18 cellular contexts compared by ENCODE assay signal in genomic region chr17:81741594-81742452, GRCh38. TPM values are rescaled to one million over a fixed set of nuclear protein-coding genes. Genes with fewer than 3 reads are reported as not detected.
DNase-seq lines count a peak whose midpoint lies in the region; ATAC-seq and TF ChIP-seq lines count a peak whose summit lies in the region.
"Had no signal": no experiment of that assay in that cellular context is flagged by ENCODE, and none has a peak within 500 bp of the region (broad histone marks: within the 10 kb centered on the region; RNA-seq: fewer than 3 reads in every experiment).

No MANE protein-coding gene starts in this region.

- H3K56ac ChIP-seq in IMR-90 (ENCODE audit: extremely low read depth, insufficient read depth, low read length): no peak overlapping the region

- H3K4me3 ChIP-seq in IMR-90 (ENCODE audit: insufficient read depth, low read depth, low read length) (no peak overlapping the region), SK-N-SH (ENCODE audit: low read depth in 2 of 2, low read length in 1 of 2) (no peak overlapping the region), fibroblast of pulmonary artery (replicated peaks; ENCODE audit: low read depth, low read length) (no peak overlapping the region), sigmoid colon (no peak overlapping the region), transverse colon (no peak overlapping the region)
- H3K4me3 ChIP-seq: lung, suprapubic skin had no signal

- H2AK5ac ChIP-seq in IMR-90 (ENCODE audit: low read depth, low read length): no peak overlapping the region

- no peak overlapping the region for H2BK15ac ChIP-seq in IMR-90 (ENCODE audit: low read depth, low read length)

- TF ChIP-seq POLR2A in IMR-90 (IDR thresholded peaks at IDR 0.05; ENCODE audit: low read depth, low read length): no peak
- TF ChIP-seq POLR2A in sigmoid colon (IDR thresholded peaks at IDR 0.05): no peak
- no peak for TF ChIP-seq POLR2A in transverse colon (IDR thresholded peaks at IDR 0.05)

- H3K23ac ChIP-seq in IMR-90 (ENCODE audit: low read depth, low read length): no peak overlapping the region

- no peak overlapping the region for H2BK120ac ChIP-seq in IMR-90 (ENCODE audit: low read depth, low read length)

- H3K27ac ChIP-seq in IMR-90 (ENCODE audit: insufficient read depth, low read length): no peak overlapping the region
- no peak overlapping the region for H3K27ac ChIP-seq in SK-N-SH (ENCODE audit: low read depth in 2 of 2, low read length in 1 of 2)
- no peak overlapping the region for H3K27ac ChIP-seq in sigmoid colon
- H3K27ac ChIP-seq in transverse colon: no peak overlapping the region
- H3K27ac ChIP-seq: epithelial cell of prostate, suprapubic skin, WERI-Rb-1 had no signal

- DNase-seq in IMR-90: no peak
- DNase-seq in SK-N-SH: peak; percentile 81
- DNase-seq in fibroblast of pulmonary artery (ENCODE audit: low read depth): peak; percentile 11
- DNase-seq in sigmoid colon: peak; percentile 61
- no peak for DNase-seq in transverse colon
- DNase-seq: activated gamma-delta T cell treated with Interleukin-2 at 50 U/mL for 16 hours, DMS153, HFFc6, naive B cell, NCI-H2081, NCI-H69, T-cell, WERI-Rb-1 had no signal

- peak overlapping the region; percentile 61 for H2AK9ac ChIP-seq in IMR-90 (replicated peaks; ENCODE audit: low read depth, low read length, poor library complexity)

- no peak for TF ChIP-seq RAD21 in IMR-90 (IDR thresholded peaks at IDR 0.05; ENCODE audit: low read length)
- TF ChIP-seq RAD21 in SK-N-SH (IDR thresholded peaks at IDR 0.05; ENCODE audit: low read length): no peak

- dilution Hi-C loops in IMR-90 (cut with HindIII; ENCODE audit: low sequenced_read_pairs, unreplicated experiment): no loop called here

- H3K4me2 ChIP-seq in IMR-90 (ENCODE audit: low read depth, low read length) (no peak overlapping the region), SK-N-SH (no peak overlapping the region)

- H3K36me3 ChIP-seq in IMR-90 (ENCODE audit: control insufficient read depth, insufficient read depth, low read length) (no peaks in the 10 kb centered on the region), SK-N-SH (replicated peaks in 1 of 2; ENCODE audit: control insufficient read depth in 1 of 2, insufficient read depth in 2 of 2, low read length in 1 of 2) (no peaks in the 10 kb centered on the region), sigmoid colon (no peaks in the 10 kb centered on the region), transverse colon (no peaks in the 10 kb centered on the region)
- H3K36me3 ChIP-seq: suprapubic skin, WERI-Rb-1 had no signal

- H4K20me1 ChIP-seq in IMR-90 (ENCODE audit: insufficient read depth, low read length): no peaks in the 10 kb centered on the region
- H4K20me1 ChIP-seq in SK-N-SH (ENCODE audit: insufficient read depth): no peaks in the 10 kb centered on the region

- CTCF ChIA-PET in IMR-90 (lab: Yijun Ruan, JAX): no interaction called here
- CTCF ChIA-PET in SK-N-SH (lab: Yijun Ruan, JAX): interaction anchor here (1.1 to 1.8 kb wide), 3 partner anchors 65 to 218 kb away, joined by 4 to 5 read pairs (median 4); no protein-coding TSS in a partner anchor

- H3K9me3 ChIP-seq in IMR-90 (ENCODE audit: control insufficient read depth, insufficient read depth, low read length) (no peaks in the 10 kb centered on the region), SK-N-SH (no peaks in the 10 kb centered on the region), sigmoid colon (no peaks in the 10 kb centered on the region), transverse colon (no peaks in the 10 kb centered on the region)
- H3K9me3 ChIP-seq: suprapubic skin had no signal

- no TSS peak for BruUV-seq in IMR-90 (replicated peaks; lab: Mats Ljungman, UMichigan)

- H2AFZ ChIP-seq in IMR-90 (replicated peaks; ENCODE audit: low read length, poor library complexity) (peak overlapping the region; percentile 32), SK-N-SH (ENCODE audit: low read depth) (no peak overlapping the region)

- no peak overlapping the region for H3K18ac ChIP-seq in IMR-90 (ENCODE audit: low read depth, low read length)

- in situ Hi-C loops in IMR-90 (cut with MboI; ENCODE audit: low sequenced_read_pairs) (no loop called here), transverse colon (cut with MboI; ENCODE audit: low pct_ligation_motif_present in 1 of 4, low pct_unique_long_range_greater_than_20kb in 1 of 4, low sequenced_read_pairs in 3 of 4) (no loop called here)

- H2BK5ac ChIP-seq in IMR-90 (ENCODE audit: low read depth, low read length, poor library complexity, severe bottlenecking): peak overlapping the region; percentile 94

- H3K14ac ChIP-seq in IMR-90 (replicated peaks; ENCODE audit: low read depth, low read length): no peak overlapping the region

- H3K9ac ChIP-seq in IMR-90 (ENCODE audit: low read depth, low read length) (no peak overlapping the region), SK-N-SH (no peak overlapping the region)

- H3K4ac ChIP-seq in IMR-90 (ENCODE audit: low read depth, low read length): no peak overlapping the region

- H3K9me2 ChIP-seq in SK-N-SH: no peaks in the 10 kb centered on the region

- TF ChIP-seq CTCF in IMR-90 (conservative IDR thresholded peaks at IDR 0.05; ENCODE audit: low read depth, low read length) (no peak), SK-N-SH (IDR thresholded peaks at IDR 0.05) (no peak), fibroblast of pulmonary artery (IDR thresholded peaks at IDR 0.05; ENCODE audit: low read length, missing control alignments) (no peak), sigmoid colon (IDR thresholded peaks at IDR 0.05) (no peak), transverse colon (IDR thresholded peaks at IDR 0.05) (no peak)

- POLR2A ChIA-PET in IMR-90 (lab: Charles Lee; ENCODE audit: unreplicated experiment): no interaction called here
- POLR2A ChIA-PET in SK-N-SH (lab: Yijun Ruan, JAX): no interaction called here

- H4K8ac ChIP-seq in IMR-90 (ENCODE audit: low read depth in 2 of 2, low read length in 2 of 2): no peak overlapping the region

- no peaks in the 10 kb centered on the region for H3K79me1 ChIP-seq in IMR-90 (ENCODE audit: low read depth in 1 of 2, low read length in 2 of 2)

- H4K5ac ChIP-seq in IMR-90 (ENCODE audit: low read depth, low read length): no peak overlapping the region

- no peaks in the 10 kb centered on the region for H3K9me1 ChIP-seq in IMR-90 (ENCODE audit: insufficient read depth, low read length)

- no peak overlapping the region for H4K91ac ChIP-seq in IMR-90 (ENCODE audit: insufficient read depth, low read depth, low read length)

- no peaks in the 10 kb centered on the region for H3K4me1 ChIP-seq in IMR-90 (ENCODE audit: control insufficient read depth, insufficient read depth, low read length)
- peaks cover 0 to 9% of the 10 kb centered on the region in 2 experiments; a peak in 1 of 4 replicates for H3K4me1 ChIP-seq in SK-N-SH (ENCODE audit: control insufficient read depth in 1 of 2, insufficient read depth in 2 of 2, low read depth in 1 of 2, low read length in 1 of 2)
- peaks cover 0 to 8% (median 0%) of the 10 kb centered on the region in 4 donors for H3K4me1 ChIP-seq in sigmoid colon
- H3K4me1 ChIP-seq in transverse colon: peaks cover 0 to 3% (median 0%) of the 10 kb centered on the region in 4 donors
- H3K4me1 ChIP-seq: suprapubic skin had no signal

- H3K27me3 ChIP-seq in IMR-90 (ENCODE audit: control insufficient read depth, insufficient read depth, low read length) (peaks cover 4% of the 10 kb centered on the region; the same call in 1 of the 2 replicates), SK-N-SH (ENCODE audit: insufficient read depth) (no peaks in the 10 kb centered on the region), sigmoid colon (peaks cover 3 to 24% (median 21%) of the 10 kb centered on the region in 3 donors), transverse colon (peaks cover 19% of the 10 kb centered on the region)

- ATAC-seq in IMR-90 (ENCODE audit: low read depth) (no peak), HG03432 (IDR thresholded peaks at IDR 0.05; ENCODE audit: unreplicated experiment) (no peak), HG03565 (IDR thresholded peaks at IDR 0.05; ENCODE audit: unreplicated experiment) (no peak)
- ATAC-seq: T-cell had no signal

- no CpG with 5 or more reads among the region's 26 CpGs for WGBS in IMR-90 (ENCODE audit: extremely low coverage in 2 of 2, insufficient read length in 1 of 2), 2 experiments
- 21% methylated on average over 19 of the region's 26 CpGs for WGBS in SK-N-SH (ENCODE audit: low lambda C conversion rate)
- WGBS in sigmoid colon, 2 donors: 22 to 59% methylated on average over 26 of the region's 26 CpGs
- 37% methylated on average over 25 of the region's 26 CpGs; no CpG with 5 or more reads in 1 of the 2 donors for WGBS in transverse colon (ENCODE audit: low coverage in 1 of 2), 2 donors

- no peaks in the 10 kb centered on the region for H3F3A ChIP-seq in SK-N-SH (replicated peaks; ENCODE audit: insufficient read depth)

- no peak overlapping the region for H2BK20ac ChIP-seq in IMR-90 (ENCODE audit: low read depth, low read length)

- intact Hi-C loops in IMR-90 (cut with micrococcal nuclease): no loop called here
- intact Hi-C loops in sigmoid colon (cut with DNase I): no loop called here
- intact Hi-C loops in transverse colon (cut with DNase I; ENCODE audit: low total_unique reads): no loop called here

- no peaks in the 10 kb centered on the region for H3K79me2 ChIP-seq in SK-N-SH (ENCODE audit: insufficient read depth)

- TF ChIP-seq EP300 in SK-N-SH (IDR thresholded peaks at IDR 0.05; ENCODE audit: borderline replicate concordance in 1 of 2, low read depth in 1 of 2, low read length in 1 of 2): no peak
- no peak for TF ChIP-seq EP300 in sigmoid colon (IDR thresholded peaks at IDR 0.05)
- no peak for TF ChIP-seq EP300 in transverse colon (IDR thresholded peaks at IDR 0.05; ENCODE audit: low read depth)

RNA-seq across cellular contexts. Expression of gene SLC25A10, which starts 29.7 kb away (rescaled TPM):
- total RNA-seq in IMR-90 (2012; rRNA removed): 12.2 and 14.9 TPM in 2 replicates
- polyA plus RNA-seq in IMR-90 (2012; rRNA removed): 19.0 and 20.2 TPM in 2 replicates
- polyA plus RNA-seq in IMR-90 (2012; cell fraction: cytosol; rRNA removed): 7.7 and 16.1 TPM in 2 replicates
- polyA plus RNA-seq in IMR-90 (2012; cell fraction: nucleus; rRNA removed; ENCODE audit: low replicate concordance): 9.4 and 24.8 TPM in 2 replicates
- 29.9 and 34.7 TPM in 2 replicates for polyA plus RNA-seq in SK-N-SH (2012; rRNA removed)
- 11.7 and 21.7 TPM in 2 replicates for polyA plus RNA-seq in SK-N-SH (2012; cell fraction: cytosol; rRNA removed)
- 44.0 and 46.7 TPM in 2 replicates for polyA plus RNA-seq in SK-N-SH (2012; cell fraction: nucleus; rRNA removed)
- total RNA-seq in sigmoid colon: 1 to 10 TPM in 3 of 4 donors, under 1 TPM in 1; 0.99 to 7.1 (median 3.7) TPM
- 10 to 100 TPM; 59.5 to 63.2 (median 60.6) TPM for polyA plus RNA-seq in sigmoid colon
- total RNA-seq in transverse colon: 10 to 100 TPM; 25.1 to 64.8 (median 46.6) TPM

RNA-seq across cellular contexts. Expression of gene MRPL12, which starts 38.7 kb away (rescaled TPM):
- 17.2 and 17.5 TPM in 2 replicates for total RNA-seq in IMR-90 (2012; rRNA removed)
- 111 and 127 TPM in 2 replicates for polyA plus RNA-seq in IMR-90 (2012; rRNA removed)
- 140 and 156 TPM in 2 replicates for polyA plus RNA-seq in IMR-90 (2012; cell fraction: cytosol; rRNA removed)
- polyA plus RNA-seq in IMR-90 (2012; cell fraction: nucleus; rRNA removed; ENCODE audit: low replicate concordance): 32.1 and 54.9 TPM in 2 replicates
- 255 and 322 TPM in 2 replicates for polyA plus RNA-seq in SK-N-SH (2012; rRNA removed)
- polyA plus RNA-seq in SK-N-SH (2012; cell fraction: cytosol; rRNA removed): 191 and 244 TPM in 2 replicates
- 113 and 204 TPM in 2 replicates for polyA plus RNA-seq in SK-N-SH (2012; cell fraction: nucleus; rRNA removed)
- 10 to 100 TPM; 31.0 to 56.4 (median 39.5) TPM for total RNA-seq in sigmoid colon
- polyA plus RNA-seq in sigmoid colon: 100 to 1,000 TPM; 204 to 258 (median 237) TPM
- 100 to 1,000 TPM in 3 of 4 donors, 10 to 100 TPM in 1; 75.4 to 206 (median 114) TPM for total RNA-seq in transverse colon

RNA-seq across cellular contexts. Expression of gene HGS, which starts 58.0 kb away (rescaled TPM):
- total RNA-seq in IMR-90 (2012; rRNA removed) (49.4 and 52.5 TPM in 2 replicates), sigmoid colon (100 to 1,000 TPM in 1 of 4 donors, 10 to 100 TPM in 3; 36.7 to 143 (median 42.5) TPM), transverse colon (100 to 1,000 TPM in 3 of 4 donors, 10 to 100 TPM in 1; 96.1 to 205 (median 150) TPM)
- polyA plus RNA-seq in IMR-90 (2012; rRNA removed) (137 and 169 TPM in 2 replicates), SK-N-SH (2012; rRNA removed) (184 and 192 TPM in 2 replicates), sigmoid colon (100 to 1,000 TPM in 1 of 3 donors, 10 to 100 TPM in 2; 52.9 to 111 (median 87.7) TPM)
- polyA plus RNA-seq in IMR-90 (2012; cell fraction: cytosol; rRNA removed): 46.1 and 98.2 TPM in 2 replicates
- polyA plus RNA-seq in IMR-90 (2012; cell fraction: nucleus; rRNA removed; ENCODE audit: low replicate concordance): 423 and 1,279 TPM in 2 replicates
- polyA plus RNA-seq in SK-N-SH (2012; cell fraction: cytosol; rRNA removed): 53.4 and 74.7 TPM in 2 replicates
- polyA plus RNA-seq in SK-N-SH (2012; cell fraction: nucleus; rRNA removed): 726 and 951 TPM in 2 replicates

RNA-seq across cellular contexts. Expression of gene ARL16, which starts 58.2 kb away (rescaled TPM):
- total RNA-seq in IMR-90 (2012; rRNA removed) (42.8 and 51.1 TPM in 2 replicates), sigmoid colon (10 to 100 TPM; 27.7 to 51.7 (median 47.7) TPM), transverse colon (10 to 100 TPM; 16.3 to 52.0 (median 33.1) TPM)
- polyA plus RNA-seq in IMR-90 (2012; rRNA removed) (77.9 and 83.1 TPM in 2 replicates), SK-N-SH (2012; rRNA removed) (148 and 166 TPM in 2 replicates), sigmoid colon (10 to 100 TPM; 24.5 to 42.3 (median 36.6) TPM)
- polyA plus RNA-seq in IMR-90 (2012; cell fraction: cytosol; rRNA removed): 73.3 and 116 TPM in 2 replicates
- 130 and 139 TPM in 2 replicates for polyA plus RNA-seq in IMR-90 (2012; cell fraction: nucleus; rRNA removed; ENCODE audit: low replicate concordance)
- 127 and 132 TPM in 2 replicates for polyA plus RNA-seq in SK-N-SH (2012; cell fraction: cytosol; rRNA removed)
- polyA plus RNA-seq in SK-N-SH (2012; cell fraction: nucleus; rRNA removed): 281 and 480 TPM in 2 replicates

Comparison
In these comparisons a context has a peak if more than half of its experiments do, and no peak if none do; other contexts are left out.
1. DNase-seq: peak in SK-N-SH (single experiment), fibroblast of pulmonary artery (single experiment) and sigmoid colon (single experiment); none in IMR-90 (single experiment) and transverse colon (single experiment).